11 cellular contexts compared by ENCODE assay signal in genomic region chr15:90851114-90851513, GRCh38. TPM values are rescaled to one million over a fixed set of nuclear protein-coding genes. Genes with fewer than 3 reads are reported as not detected.
DNase-seq lines count a peak whose midpoint lies in the region; ATAC-seq and TF ChIP-seq lines count a peak whose summit lies in the region.
"Had no signal": no experiment of that assay in that cellular context is flagged by ENCODE, and none has a peak within 500 bp of the region (broad histone marks: within the 10 kb centered on the region; RNA-seq: fewer than 3 reads in every experiment).

No MANE protein-coding gene starts in this region.

- H3K27me3 ChIP-seq in CD8-positive, alpha-beta T cell (ENCODE audit: insufficient read depth, low read length), result no peaks in the 10 kb centered on the region
- no peaks in the 10 kb centered on the region for H3K27me3 ChIP-seq in PC-3 (ENCODE audit: low read length)
- H3K27me3 ChIP-seq in H7 (ENCODE audit: control insufficient read depth, insufficient read depth, low read length), result no peaks in the 10 kb centered on the region
- H3K27me3 ChIP-seq: SJSA1, upper lobe of left lung had no signal

- H3K9ac ChIP-seq in PC-3 (ENCODE audit: low read length), result no peak overlapping the region

- no peaks in the 10 kb centered on the region for H3K36me3 Mint-ChIP-seq in CD8-positive, alpha-beta T cell
- peaks cover 67% of the 10 kb centered on the region for H3K36me3 Mint-ChIP-seq in activated T-helper 17 cell treated with anti-CD3 and anti-CD28 coated beads, Interleukin-2, amount 50 U/mL, for 72 hours (ENCODE audit: low read depth)
- H3K36me3 Mint-ChIP-seq in naive B cell, result peaks cover 0 to 4% of the 10 kb centered on the region in 2 donors

- H3K36me3 ChIP-seq in CD8-positive, alpha-beta T cell (ENCODE audit: insufficient read depth, low read length), result no peaks in the 10 kb centered on the region
- H3K36me3 ChIP-seq in PC-3 (ENCODE audit: low read depth, low read length), result no peaks in the 10 kb centered on the region
- H3K36me3 ChIP-seq in H7 (replicated peaks; ENCODE audit: control insufficient read depth, insufficient read depth, low read length), result no peaks in the 10 kb centered on the region
- H3K36me3 ChIP-seq: SJSA1, upper lobe of left lung had no signal

- POLR2A ChIA-PET in CD8-positive, alpha-beta T cell (lab: Charles Lee), result interaction anchor here (1.2 kb wide), 1 partner anchor 23 kb away, joined by 3 read pairs; no protein-coding TSS in a partner anchor
- POLR2A ChIA-PET in PC-3 (lab: Charles Lee; ENCODE audit: unreplicated experiment), result no interaction called here

- H3K4me1 Mint-ChIP-seq in CD8-positive, alpha-beta T cell (ENCODE audit: low read depth), result peaks cover 44% of the 10 kb centered on the region
- peaks cover 37% of the 10 kb centered on the region for H3K4me1 Mint-ChIP-seq in activated T-helper 17 cell treated with anti-CD3 and anti-CD28 coated beads, Interleukin-2, amount 50 U/mL, for 72 hours
- peaks cover 40 to 58% (median 57%) of the 10 kb centered on the region in 3 donors for H3K4me1 Mint-ChIP-seq in naive B cell

- DNase-seq in CD8-positive, alpha-beta T cell, result peak in 3 of 7 experiments; percentile 32 to 61 (median 50)
- no peak for DNase-seq in PC-3
- DNase-seq in naive B cell, result no peak
- DNase-seq in C1 segment of cervical spinal cord (lab: John Stamatoyannopoulos, UW), result no peak
- no peak for DNase-seq in SHP77 treated with DMSO at 0.1 percent for 48 hours (lab: John Stamatoyannopoulos, UW)
- DNase-seq in H7, result no peak
- DNase-seq: NCI-H1048, upper lobe of left lung had no signal

- H3K9me3 Mint-ChIP-seq in CD8-positive, alpha-beta T cell, result no peaks in the 10 kb centered on the region
- no peaks in the 10 kb centered on the region for H3K9me3 Mint-ChIP-seq in activated T-helper 17 cell treated with anti-CD3 and anti-CD28 coated beads, Interleukin-2, amount 50 U/mL, for 72 hours
- peaks cover 0 to 2% (median 0%) of the 10 kb centered on the region in 7 donors for H3K9me3 Mint-ChIP-seq in naive B cell

- no peak overlapping the region for H2AFZ ChIP-seq in PC-3 (ENCODE audit: low read length)

- H3K4me3 Mint-ChIP-seq in CD8-positive, alpha-beta T cell, result peak overlapping the region; percentile 7
- peak overlapping the region; percentile 86 for H3K4me3 Mint-ChIP-seq in activated T-helper 17 cell treated with anti-CD3 and anti-CD28 coated beads, Interleukin-2, amount 50 U/mL, for 72 hours
- H3K4me3 Mint-ChIP-seq in naive B cell, result peak overlapping the region in 6 of 8 donors; percentile 4 to 92 (median 81)

- H4K20me1 ChIP-seq in PC-3 (ENCODE audit: low read length), result no peaks in the 10 kb centered on the region

- TF ChIP-seq CTCF in CD8-positive, alpha-beta T cell (IDR thresholded peaks at IDR 0.05), result no peak
- TF ChIP-seq CTCF in PC-3 (conservative IDR thresholded peaks at IDR 0.05; ENCODE audit: low read depth, low read length), result no peak

- H3K9me2 ChIP-seq in PC-3 (replicated peaks; ENCODE audit: low read length), result no peaks in the 10 kb centered on the region

- no peaks in the 10 kb centered on the region for H3F3A ChIP-seq in PC-3 (ENCODE audit: low read length, unreplicated experiment)

- H3K27me3 Mint-ChIP-seq in CD8-positive, alpha-beta T cell (ENCODE audit: low read depth), result no peaks in the 10 kb centered on the region
- no peaks in the 10 kb centered on the region for H3K27me3 Mint-ChIP-seq in activated T-helper 17 cell treated with anti-CD3 and anti-CD28 coated beads, Interleukin-2, amount 50 U/mL, for 72 hours
- H3K27me3 Mint-ChIP-seq in naive B cell, result no peaks in the 10 kb centered on the region
- H3K27me3 Mint-ChIP-seq: progenitor cell of endocrine pancreas had no signal

- BruUV-seq in PC-3 (replicated peaks; lab: Mats Ljungman, UMichigan), result no TSS peak

- no peaks in the 10 kb centered on the region for H3K9me3 ChIP-seq in CD8-positive, alpha-beta T cell (ENCODE audit: low read length)
- H3K9me3 ChIP-seq in PC-3 (ENCODE audit: low read length), result no peaks in the 10 kb centered on the region
- H3K9me3 ChIP-seq: SJSA1, upper lobe of left lung had no signal

- ATAC-seq in CD8-positive, alpha-beta T cell, result peak; percentile 57
- ATAC-seq in PC-3 (no peak), naive B cell (ENCODE audit: low read depth in 2 of 2) (no peak)
- ATAC-seq in activated T-helper 17 cell treated with anti-CD3 and anti-CD28 coated beads, Interleukin-2, amount 50 U/mL, for 72 hours (replicated peaks), result peak; percentile 65

- no peaks in the 10 kb centered on the region for H3K79me2 ChIP-seq in PC-3 (ENCODE audit: low read length)

- CTCF ChIA-PET in CD8-positive, alpha-beta T cell (lab: Charles Lee), result no interaction called here
- CTCF ChIA-PET in PC-3 (lab: Charles Lee), result no interaction called here

- intact Hi-C loops in CD8-positive, alpha-beta T cell (cut with DNase I, micrococcal nuclease), result no loop called here
- intact Hi-C loops in PC-3 (cut with micrococcal nuclease), result no loop called here

- no peak overlapping the region for H3K4me2 ChIP-seq in PC-3 (ENCODE audit: low read length)

- no peak overlapping the region for H3K27ac ChIP-seq in CD8-positive, alpha-beta T cell (ENCODE audit: low read depth, low read length)
- H3K27ac ChIP-seq in PC-3 (ENCODE audit: low read length), result 0 out of 2 replicates have a peak overlapping the region, but pooled peaks have one; percentile 32
- H3K27ac ChIP-seq: SJSA1, upper lobe of left lung had no signal

- H3K4me3 ChIP-seq in CD8-positive, alpha-beta T cell (ENCODE audit: low read depth, low read length), result no peak overlapping the region
- H3K4me3 ChIP-seq in PC-3 (ENCODE audit: low read length) (no peak overlapping the region), H7 (ENCODE audit: insufficient read depth, low read depth, low read length) (no peak overlapping the region)
- H3K4me3 ChIP-seq: SJSA1, upper lobe of left lung had no signal

- peak overlapping the region; percentile 39 for H3K27ac Mint-ChIP-seq in CD8-positive, alpha-beta T cell
- H3K27ac Mint-ChIP-seq in activated T-helper 17 cell treated with anti-CD3 and anti-CD28 coated beads, Interleukin-2, amount 50 U/mL, for 72 hours, result peak overlapping the region; percentile 65
- H3K27ac Mint-ChIP-seq in naive B cell, result peak overlapping the region in 3 of 6 donors; percentile 9 to 66 (median 17)

- H3K4me1 ChIP-seq in CD8-positive, alpha-beta T cell (ENCODE audit: insufficient read depth, low read length), result peaks cover 38% of the 10 kb centered on the region
- H3K4me1 ChIP-seq in PC-3 (ENCODE audit: insufficient read depth, low read length), result peaks cover 17% of the 10 kb centered on the region

RNA-seq across cellular contexts. Expression of gene FURIN, which starts 17.3 kb away (rescaled TPM):
- total RNA-seq in CD8-positive, alpha-beta T cell, result 100 to 1,000 TPM; 130 to 147 TPM
- 39.1 and 44.2 TPM in 2 replicates for total RNA-seq in PC-3 (2014; rRNA removed)
- total RNA-seq in activated T-helper 17 cell treated with anti-CD3 and anti-CD28 coated beads, Interleukin-2, amount 50 U/mL, for 72 hours, result 100 to 1,000 TPM; 605 to 771 TPM
- 1 to 10 TPM; 3.7 to 9.8 (median 5.8) TPM for polyA plus RNA-seq in naive B cell (ENCODE audit: low read depth in 6 of 6)
- 56.5 and 68.9 TPM in 2 replicates for total RNA-seq in H7 (2014; rRNA removed; shearing (Covaris generic))

RNA-seq across cellular contexts. Expression of gene FES, which starts 33.2 kb away (rescaled TPM):
- 1 to 10 TPM; 4.9 to 6.8 TPM for total RNA-seq in CD8-positive, alpha-beta T cell
- total RNA-seq in PC-3 (2014; rRNA removed), result 2.8 and 11.5 TPM in 2 replicates
- 100 to 1,000 TPM in 1 of 2 donors, 10 to 100 TPM in 1; 98.5 to 122 TPM for total RNA-seq in activated T-helper 17 cell treated with anti-CD3 and anti-CD28 coated beads, Interleukin-2, amount 50 U/mL, for 72 hours
- 10 to 100 TPM in 2 of 6 donors, 1 to 10 TPM in 4; 4.1 to 17.2 (median 7.9) TPM for polyA plus RNA-seq in naive B cell (ENCODE audit: low read depth in 6 of 6)
- 11.2 and 13.6 TPM in 2 replicates for total RNA-seq in H7 (2014; rRNA removed; shearing (Covaris generic))

RNA-seq across cellular contexts. Expression of gene MAN2A2, which starts 52.0 kb away (rescaled TPM):
- total RNA-seq in CD8-positive, alpha-beta T cell, result 100 to 1,000 TPM; 162 to 172 TPM
- 19.8 and 26.3 TPM in 2 replicates for total RNA-seq in PC-3 (2014; rRNA removed)
- total RNA-seq in activated T-helper 17 cell treated with anti-CD3 and anti-CD28 coated beads, Interleukin-2, amount 50 U/mL, for 72 hours, result 100 to 1,000 TPM; 121 to 127 TPM
- polyA plus RNA-seq in naive B cell (ENCODE audit: low read depth in 6 of 6), result 1 to 10 TPM; 1.4 to 8.9 (median 6.5) TPM
- total RNA-seq in H7 (2014; rRNA removed; shearing (Covaris generic)), result 7.4 and 11.6 TPM in 2 replicates

Comparison
In these comparisons a context has a peak if more than half of its experiments do, and no peak if none do; other contexts are left out.
1. ATAC-seq: peak in CD8-positive, alpha-beta T cell (single experiment) and activated T-helper 17 cell treated with anti-CD3 and anti-CD28 coated beads, Interleukin-2, amount 50 U/mL, for 72 hours (single experiment); none in PC-3 (single experiment) and naive B cell (0 of 2).
2. H3K4me3 Mint-ChIP-seq: peak in every context shown above with its lines; median percentile 86 in activated T-helper 17 cell treated with anti-CD3 and anti-CD28 coated beads, Interleukin-2, amount 50 U/mL, for 72 hours; 81 in naive B cell; 7 in CD8-positive, alpha-beta T cell.